1 cellular context compared by ENCODE assay signal in genomic region chr11:129211397-129211796, GRCh38.
TF ChIP-seq lines count a peak whose summit lies in the region.

No MANE protein-coding gene starts in this region.

TF ChIP-seq in GM23338, 12 proteins besides CTCF, POLR2A, EP300 and RAD21 (continued from another document):
- TF ChIP-seq ZNF462 (CRISPR knock-in tag; IDR thresholded peaks at IDR 0.05) = no peak
- no peak for TF ChIP-seq EZH2 (IDR thresholded peaks at IDR 0.05; ENCODE audit: low read depth, unreplicated experiment)
- TF ChIP-seq NANOG (IDR thresholded peaks at IDR 0.05; ENCODE audit: borderline replicate concordance) = no peak
TF ChIP-seq in GM23338: peak in this region for 0.
